8 cellular contexts compared by ENCODE assay signal in the genomic region with DNA sequence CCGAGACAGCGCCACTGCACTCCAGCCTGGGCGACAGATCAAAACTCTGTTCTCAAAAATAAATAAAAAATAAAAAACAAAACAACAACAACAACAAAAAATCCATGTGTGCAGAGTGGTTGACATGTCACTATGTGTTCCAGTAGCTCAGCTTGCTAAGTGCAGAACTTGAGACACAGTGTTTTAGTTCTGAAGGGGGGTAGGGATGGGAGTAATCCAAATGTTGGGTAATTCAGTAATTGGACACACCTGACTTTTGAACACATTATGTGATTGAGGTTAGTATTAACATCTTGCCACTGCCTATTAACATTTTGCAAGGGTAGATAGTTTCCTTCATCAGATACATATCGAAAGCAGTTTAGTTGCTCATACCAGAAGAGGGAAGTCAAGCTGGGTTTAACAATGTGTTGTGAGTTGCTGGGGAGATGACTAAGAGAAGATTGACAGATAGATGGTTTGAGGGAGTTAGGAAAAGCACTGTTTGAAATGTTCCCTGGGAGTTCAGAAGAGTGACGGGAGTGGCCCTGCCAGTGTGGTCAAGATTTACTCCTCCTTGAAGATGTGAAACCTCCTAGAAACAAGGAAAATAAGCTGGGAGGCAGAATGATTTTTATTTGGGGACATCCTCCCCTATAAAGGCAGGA. TPM values are rescaled to one million over a fixed set of nuclear protein-coding genes. Genes with fewer than 3 reads are reported as not detected.
DNase-seq lines count a peak whose midpoint lies in the region; ATAC-seq and TF ChIP-seq lines count a peak whose summit lies in the region.

No MANE protein-coding gene starts in this region.

- peak overlapping the region; percentile 85 for H3K27ac ChIP-seq in KOPT-K1 (ENCODE audit: low read depth, low read length, poor library complexity, severe bottlenecking)
- peak overlapping the region; percentile 80 to 84 for H3K27ac ChIP-seq in tibial artery

- TF ChIP-seq CTCF in astrocyte of the cerebellum (IDR thresholded peaks at IDR 0.05; ENCODE audit: low read depth, low read length, missing control alignments): no peak
- TF ChIP-seq CTCF in kidney epithelial cell (IDR thresholded peaks at IDR 0.05; ENCODE audit: insufficient read depth, low read length, poor library complexity, severe bottlenecking): no peak
- no peak for TF ChIP-seq CTCF in tibial artery (IDR thresholded peaks at IDR 0.05)

- H3K4me3 ChIP-seq in astrocyte of the cerebellum (ENCODE audit: low read depth, low read length) (peak overlapping the region; percentile 41), kidney epithelial cell (ENCODE audit: low read depth, low read length) (no peak overlapping the region), tibial artery (peak overlapping the region; percentile 69 to 74)

- H3K4me1 ChIP-seq in tibial artery: peaks cover 0 to 17% (median 2%) of the 10 kb centered on the region in 4 donors

- in situ Hi-C loops in astrocyte of the cerebellum (cut with HindIII; ENCODE audit: low sequenced_read_pairs): no loop called here

- H3K36me3 ChIP-seq in KOPT-K1 (ENCODE audit: insufficient read depth, low read length) (peaks cover 27% of the 10 kb centered on the region), kidney epithelial cell (ENCODE audit: control insufficient read depth, insufficient read depth, low read length) (no peaks in the 10 kb centered on the region), tibial artery (no peaks in the 10 kb centered on the region)

- ATAC-seq in GM21723 (IDR thresholded peaks at IDR 0.05; ENCODE audit: unreplicated experiment): peak; percentile 75

- no peaks in the 10 kb centered on the region for H3K27me3 ChIP-seq in kidney epithelial cell (ENCODE audit: control insufficient read depth, insufficient read depth, low read length)
- H3K27me3 ChIP-seq in tibial artery: no peaks in the 10 kb centered on the region

- H3K9me3 ChIP-seq in KOPT-K1 (ENCODE audit: insufficient read depth, low read length, poor library complexity, severe bottlenecking) (no peaks in the 10 kb centered on the region), tibial artery (no peaks in the 10 kb centered on the region)

- DNase-seq in DMS53 (lab: John Stamatoyannopoulos, UW) (peak; percentile 23), DMS53 treated with DMSO at 0.1 percent for 48 hours (lab: John Stamatoyannopoulos, UW; ENCODE audit: unreplicated experiment) (no peak), astrocyte of the cerebellum (ENCODE audit: low read depth) (peak; percentile 41), kidney epithelial cell (ENCODE audit: low read depth) (peak; percentile 41), tibial artery (no peak), NCI-H446 (lab: John Stamatoyannopoulos, UW) (no peak)

- intact Hi-C loops in tibial artery (cut with DNase I; ENCODE audit: low total_unique reads): no loop called here

RNA-seq across cellular contexts. Expression of gene HACD4, which starts 0.9 kb away (rescaled TPM):
- 0.46 and 0.62 TPM in 2 replicates for total RNA-seq in kidney epithelial cell

RNA-seq across cellular contexts. Expression of gene IFNB1, which starts 47.2 kb away (rescaled TPM):
- not detected in 2 replicates for total RNA-seq in kidney epithelial cell

Comparison
In these comparisons a context has a peak if more than half of its experiments do, and no peak if none do; other contexts are left out.
1. DNase-seq: peak in DMS53 (single experiment), astrocyte of the cerebellum (single experiment) and kidney epithelial cell (single experiment); none in DMS53 treated with DMSO at 0.1 percent for 48 hours (single experiment), tibial artery (0 of 2) and NCI-H446 (0 of 2).